8 cellular contexts compared by ENCODE assay signal in the genomic region with DNA sequence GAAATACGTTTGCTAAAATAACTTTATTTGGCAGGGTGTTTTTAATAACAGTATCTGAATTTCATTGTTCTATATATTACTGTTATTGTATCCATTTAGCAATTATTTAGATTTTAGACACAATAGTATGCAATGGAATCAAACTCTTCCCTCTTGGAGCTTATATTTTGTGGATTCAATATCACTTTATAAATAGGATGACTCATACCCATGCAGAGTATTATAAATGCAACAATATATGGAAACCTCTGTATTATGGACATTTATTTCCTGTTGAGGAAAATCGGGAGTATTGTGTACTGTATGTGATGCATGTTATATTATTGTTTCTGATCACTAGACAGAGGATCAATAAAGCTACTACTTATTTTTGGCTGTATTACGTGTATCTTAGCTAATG. TPM values are rescaled to one million over a fixed set of nuclear protein-coding genes. Genes with fewer than 3 reads are reported as not detected.
A peak's percentile ranks its signal among the peaks of the same experiment; 100 is the strongest.
DNase-seq lines count a peak whose midpoint lies in the region; ATAC-seq, FAIRE-seq and TF ChIP-seq lines count a peak whose summit lies in the region.

No MANE protein-coding gene starts in this region.

- no peaks in the 10 kb centered on the region for H3F3A ChIP-seq in PC-3 (ENCODE audit: low read length, unreplicated experiment)

- H2AFZ ChIP-seq in PC-3 (ENCODE audit: low read length) (no peak overlapping the region), endothelial cell of umbilical vein (ENCODE audit: low read depth, low read length) (no peak overlapping the region)

- BruUV-seq in PC-3 (replicated peaks; lab: Mats Ljungman, UMichigan) (no TSS peak), endothelial cell of umbilical vein (replicated peaks; lab: Mats Ljungman, UMichigan) (no TSS peak)

- POLR2A ChIA-PET in PC-3 (lab: Charles Lee; ENCODE audit: unreplicated experiment) (interaction anchor here (0.5 to 1.3 kb wide), 2 partner anchors 174 to 390 kb away, joined by 5 to 6 read pairs; no protein-coding TSS in a partner anchor), endothelial cell of umbilical vein (lab: Charles Lee) (no interaction called here)

- H3K4me2 ChIP-seq in PC-3 (ENCODE audit: low read length) (peak overlapping the region; percentile 88), endothelial cell of umbilical vein (ENCODE audit: insufficient read depth, low read length) (peak overlapping the region; percentile 98)

- ATAC-seq in PC-3 (no peak), left lobe of liver (no peak)

- H3K9ac ChIP-seq in PC-3 (ENCODE audit: low read length) (peak overlapping the region; percentile 83), endothelial cell of umbilical vein (replicated peaks; ENCODE audit: extremely low read depth, insufficient read depth, low read length) (peak overlapping the region; percentile 92)

- WGBS in prostate gland = 31% methylated on average over 3 of the region's 3 CpGs

- H3K36me3 ChIP-seq in PC-3 (ENCODE audit: low read depth, low read length) (0 out of 2 replicates have a peak, but pooled peaks cover 3% of the 10 kb centered on the region), endothelial cell of umbilical vein (ENCODE audit: control insufficient read depth in 2 of 2, extremely low read depth in 1 of 2, insufficient read depth in 2 of 2, low read length in 2 of 2) (no peaks in the 10 kb centered on the region), prostate gland (no peaks in the 10 kb centered on the region)

- intact Hi-C loops in PC-3 (cut with micrococcal nuclease) (loop anchor here (5.0 kb wide), 4 partner anchors 207 to 1223 kb away; no protein-coding TSS in a partner anchor), endothelial cell of umbilical vein (cut with micrococcal nuclease) (loop anchor here (1.0 to 5.0 kb wide), 11 partner anchors 18 to 1011 kb away; no protein-coding TSS in a partner anchor), prostate gland (cut with DNase I) (no loop called here)

- H3K4me1 ChIP-seq in PC-3 (ENCODE audit: insufficient read depth, low read length) (peaks cover 53% of the 10 kb centered on the region), endothelial cell of umbilical vein (ENCODE audit: control insufficient read depth, extremely low read depth, insufficient read depth, low read length) (peaks cover 36% of the 10 kb centered on the region), prostate gland (replicated peaks) (peaks cover 4% of the 10 kb centered on the region)

- H3K27me3 ChIP-seq in PC-3 (ENCODE audit: low read length) (no peaks in the 10 kb centered on the region), endothelial cell of umbilical vein (ENCODE audit: control insufficient read depth in 2 of 2, insufficient read depth in 2 of 2, low read length in 2 of 2) (no peaks in the 10 kb centered on the region), prostate gland (replicated peaks; ENCODE audit: insufficient read depth) (no peaks in the 10 kb centered on the region)

- CTCF ChIA-PET in PC-3 (lab: Charles Lee) (no interaction called here), endothelial cell of umbilical vein (lab: Charles Lee) (interaction anchor here (0.6 to 2.3 kb wide), 4 partner anchors 12 to 1051 kb away, joined by 3 to 7 read pairs (median 6); no protein-coding TSS in a partner anchor)

- no peaks in the 10 kb centered on the region for H4K20me1 ChIP-seq in PC-3 (ENCODE audit: low read length)
- H4K20me1 ChIP-seq in endothelial cell of umbilical vein (replicated peaks; ENCODE audit: control insufficient read depth, extremely low read depth, insufficient read depth, low read length) = no peaks in the 10 kb centered on the region

- H3K4me3 ChIP-seq in GM08714 (ENCODE audit: low read length) = peak overlapping the region; percentile 52; the same call in 1 of the 2 replicates
- H3K4me3 ChIP-seq in PC-3 (ENCODE audit: low read length) = peak overlapping the region; percentile 75
- H3K4me3 ChIP-seq in endothelial cell of umbilical vein (replicated peaks in 1 of 3; ENCODE audit: insufficient read depth in 1 of 3, low read depth in 1 of 3, low read length in 3 of 3) = peak overlapping the region in 2 of 3 experiments; percentile 21 to 77
- H3K4me3 ChIP-seq in prostate gland = peak overlapping the region; percentile 45 to 49

- dilution Hi-C loops in endothelial cell of umbilical vein (cut with MboI; ENCODE audit: extremely low pct_ligation_motif_present, low sequenced_read_pairs) = no loop called here

- TF ChIP-seq CTCF in PC-3 (conservative IDR thresholded peaks at IDR 0.05; ENCODE audit: low read depth, low read length) (no peak), endothelial cell of umbilical vein (IDR thresholded peaks at IDR 0.05; ENCODE audit: extremely low read depth in 1 of 2, insufficient read depth in 1 of 2, low read depth in 1 of 2, low read length in 2 of 2) (no peak), prostate gland (IDR thresholded peaks at IDR 0.05) (no peak)

- H3K9me3 ChIP-seq in PC-3 (ENCODE audit: low read length) (no peaks in the 10 kb centered on the region), endothelial cell of umbilical vein (replicated peaks; ENCODE audit: control insufficient read depth, insufficient read depth, low read length) (no peaks in the 10 kb centered on the region), prostate gland (no peaks in the 10 kb centered on the region)

- peaks cover 85% of the 10 kb centered on the region for H3K79me2 ChIP-seq in PC-3 (ENCODE audit: low read length)
- H3K79me2 ChIP-seq in endothelial cell of umbilical vein (ENCODE audit: control insufficient read depth, insufficient read depth, low read length) = peaks cover 58% of the 10 kb centered on the region

- no peaks in the 10 kb centered on the region for H3K9me1 ChIP-seq in endothelial cell of umbilical vein (replicated peaks; ENCODE audit: control insufficient read depth, extremely low read depth, insufficient read depth, low read length)

- no peak for FAIRE-seq in endothelial cell of umbilical vein (lab: Jason Lieb, UNC)

- H3K9me2 ChIP-seq in PC-3 (replicated peaks; ENCODE audit: low read length) = no peaks in the 10 kb centered on the region

- TF ChIP-seq POLR2A in endothelial cell of umbilical vein (IDR thresholded peaks at IDR 0.05; ENCODE audit: low read depth, low read length) (no peak), prostate gland (IDR thresholded peaks at IDR 0.05) (no peak)

- peak overlapping the region; percentile 61 for H3K27ac ChIP-seq in PC-3 (ENCODE audit: low read length)
- H3K27ac ChIP-seq in endothelial cell of umbilical vein (ENCODE audit: insufficient read depth, low read depth, low read length) = peak overlapping the region; percentile 98
- H3K27ac ChIP-seq in prostate gland = peak overlapping the region; percentile 81

- DNase-seq in PC-3 = no peak
- DNase-seq in endothelial cell of umbilical vein (ENCODE audit: low read depth, low spot score) = peak; percentile 53
- DNase-seq in prostate gland (ENCODE audit: low spot score) = no peak
- no peak for DNase-seq in stimulated activated CD4-positive, alpha-beta T cell treated with anti-CD3 and anti-CD28 coated beads, Interleukin-2, amount 100 ng/mL, for 24 hours
- no peak for DNase-seq in left lobe of liver (ENCODE audit: low spot score)
- no peak for DNase-seq in EL
- no peak for DNase-seq in foreskin melanocyte

TF ChIP-seq in endothelial cell of umbilical vein, 7 proteins besides CTCF, POLR2A, EP300 and RAD21:
- TF ChIP-seq GATA2 (IDR thresholded peaks at IDR 0.05; ENCODE audit: insufficient read depth, insufficient read length, low read depth, low read length) = no peak
- TF ChIP-seq POLR2AphosphoS5 (IDR thresholded peaks at IDR 0.05; ENCODE audit: insufficient read depth, low read depth, low read length) = no peak
- TF ChIP-seq EZH2 (IDR thresholded peaks at IDR 0.05; ENCODE audit: borderline replicate concordance, low read depth, low read length, severe bottlenecking) = no peak
- no peak for TF ChIP-seq MYC (IDR thresholded peaks at IDR 0.05; ENCODE audit: low read depth, low read length)
- TF ChIP-seq, protein P1, sequence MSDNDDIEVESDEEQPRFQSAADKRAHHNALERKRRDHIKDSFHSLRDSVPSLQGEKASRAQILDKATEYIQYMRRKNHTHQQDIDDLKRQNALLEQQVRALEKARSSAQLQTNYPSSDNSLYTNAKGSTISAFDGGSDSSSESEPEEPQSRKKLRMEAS (IDR thresholded peaks at IDR 0.05; ENCODE audit: insufficient read depth, insufficient read length) = no peak
- TF ChIP-seq JUN (IDR thresholded peaks at IDR 0.05; ENCODE audit: borderline replicate concordance, insufficient read depth, insufficient read length, low read depth) = peak; percentile 57
- TF ChIP-seq FOS (IDR thresholded peaks at IDR 0.05; ENCODE audit: borderline replicate concordance, insufficient read depth, low read length) = peak; percentile 64

RNA-seq across cellular contexts. Expression of gene METTL15, which starts 0.7 kb away (rescaled TPM):
- total RNA-seq in PC-3 (2014; rRNA removed) (5.8 and 12.4 TPM in 2 replicates), endothelial cell of umbilical vein (10.9 and 12.1 TPM in 2 replicates), prostate gland (10 to 100 TPM in 1 of 2 donors, 1 to 10 TPM in 1; 8.8 to 16.8 TPM), left lobe of liver (6.8 TPM)
- 3.2 and 4.2 TPM in 2 replicates for polyA plus RNA-seq in endothelial cell of umbilical vein
- 3.9 and 5.0 TPM in 2 replicates for polyA plus RNA-seq in endothelial cell of umbilical vein (2011; cell fraction: cytosol; rRNA removed)
- polyA plus RNA-seq in endothelial cell of umbilical vein (2011; cell fraction: nucleus; rRNA removed) = 12.1 and 12.7 TPM in 2 replicates
- polyA plus RNA-seq in endothelial cell of umbilical vein (2012) = 8.0 TPM in 2 replicates
- polyA minus RNA-seq in endothelial cell of umbilical vein = 22.8 and 26.7 TPM in 2 replicates
- 11.6 TPM for polyA minus RNA-seq in endothelial cell of umbilical vein (2011; cell fraction: cytosol; rRNA and poly(A)+ RNA removed)
- polyA minus RNA-seq in endothelial cell of umbilical vein (2011; cell fraction: nucleus; rRNA and poly(A)+ RNA removed) = 46.8 and 67.8 TPM in 2 replicates

RNA-seq across cellular contexts. Expression of gene KIF18A, which starts 1.0 kb away (rescaled TPM):
- total RNA-seq in PC-3 (2014; rRNA removed) = 11.6 and 15.3 TPM in 2 replicates
- total RNA-seq in endothelial cell of umbilical vein = 14.1 and 18.5 TPM in 2 replicates
- 2.2 and 2.5 TPM in 2 replicates for polyA plus RNA-seq in endothelial cell of umbilical vein
- 5.5 and 5.7 TPM in 2 replicates for polyA plus RNA-seq in endothelial cell of umbilical vein (2011; cell fraction: cytosol; rRNA removed)
- 9.9 and 17.3 TPM in 2 replicates for polyA plus RNA-seq in endothelial cell of umbilical vein (2011; cell fraction: nucleus; rRNA removed)
- polyA plus RNA-seq in endothelial cell of umbilical vein (2012) = 6.6 and 13.6 TPM in 2 replicates
- polyA minus RNA-seq in endothelial cell of umbilical vein = 9.1 and 15.0 TPM in 2 replicates
- polyA minus RNA-seq in endothelial cell of umbilical vein (2011; cell fraction: cytosol; rRNA and poly(A)+ RNA removed) = 15.1 TPM
- 41.4 and 60.8 TPM in 2 replicates for polyA minus RNA-seq in endothelial cell of umbilical vein (2011; cell fraction: nucleus; rRNA and poly(A)+ RNA removed)
- total RNA-seq in prostate gland = 1 to 10 TPM in 1 of 2 donors, under 1 TPM in 1; 0.73 to 3.8 TPM
- 0.13 TPM for total RNA-seq in left lobe of liver
